Comparison of ENCODE assay signal across 8 cellular contexts in the genomic region with DNA sequence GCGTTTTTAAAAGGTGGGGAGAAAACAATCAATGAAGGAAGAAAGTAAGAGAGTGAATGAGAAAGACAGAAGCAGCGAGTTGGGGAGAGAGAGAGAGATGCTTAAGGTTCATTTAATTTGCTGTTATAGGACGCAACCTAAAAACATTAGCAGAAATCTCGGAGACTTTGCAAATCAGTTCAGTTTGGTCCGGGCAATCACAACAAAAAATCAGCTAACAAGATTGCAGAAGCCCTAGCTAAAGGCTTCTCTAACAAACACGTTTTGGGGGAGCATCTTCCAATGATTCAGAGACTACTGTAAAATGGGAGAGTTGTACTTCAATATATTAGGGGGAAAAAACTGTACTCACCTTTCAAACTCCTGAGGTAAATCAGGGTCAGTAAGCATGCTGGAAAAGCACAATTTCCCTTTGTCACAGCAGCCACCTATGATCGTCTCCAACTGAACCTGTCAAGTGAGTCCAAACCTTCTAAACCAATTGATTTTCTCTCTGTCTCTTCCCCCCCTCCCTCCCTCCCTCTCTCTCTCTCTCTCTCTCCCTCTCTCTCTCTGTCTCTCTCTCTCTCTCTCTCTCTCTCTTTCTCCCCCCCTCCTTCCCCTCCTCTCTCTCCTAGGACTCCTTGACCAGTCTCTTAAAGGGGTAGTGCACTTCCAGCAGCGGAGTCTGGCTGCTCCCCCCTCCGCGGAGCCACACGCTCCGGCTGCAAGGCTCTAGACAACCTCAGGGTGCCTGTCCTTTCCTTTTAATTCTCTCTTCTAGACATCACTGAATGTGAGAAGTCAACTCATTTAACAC. TPM values are rescaled to one million over a fixed set of nuclear protein-coding genes. Genes with fewer than 3 reads are reported as not detected.
DNase-seq lines count a peak whose midpoint lies in the region; ATAC-seq and TF ChIP-seq lines count a peak whose summit lies in the region.

A gene (minus strand): TSS at position 459 of the 799 bp plus-strand sequence. CDS start 69 bp downstream, at position 390.

- H3K4me1 ChIP-seq in HUES64 (ENCODE audit: insufficient read depth, low read length): peaks cover 14% of the 10 kb centered on the region
- H3K4me1 ChIP-seq in heart right ventricle: peaks cover 0 to 6% (median 0%) of the 10 kb centered on the region in 9 donors
- no peaks in the 10 kb centered on the region for H3K4me1 ChIP-seq in psoas muscle
- no peaks in the 10 kb centered on the region for H3K4me1 ChIP-seq in CD4-positive, alpha-beta memory T cell (ENCODE audit: insufficient read depth, low read length)

- H3K27ac ChIP-seq in HUES64 (ENCODE audit: low read depth, low read length): no peak within 1 kb of the TSS
- peak within 1 kb of the TSS in 4 of 10 donors; percentile 9 to 56 (median 34) for H3K27ac ChIP-seq in heart right ventricle
- H3K27ac ChIP-seq in psoas muscle: no peak within 1 kb of the TSS
- H3K27ac ChIP-seq in CD4-positive, alpha-beta memory T cell (ENCODE audit: low read depth, low read length): no peak within 1 kb of the TSS

- no peak for TF ChIP-seq POLR2A in GM18505 (IDR thresholded peaks at IDR 0.05; ENCODE audit: borderline replicate concordance, extremely low read depth, insufficient read depth, insufficient read length)

- H3K9ac ChIP-seq in HUES64 (ENCODE audit: low read depth, low read length): peak within 1 kb of the TSS; percentile 58; the same call in 1 of the 2 replicates

- no peaks in the 10 kb centered on the region for H3K9me3 ChIP-seq in HUES64 (ENCODE audit: insufficient read depth, low read depth, low read length)
- no peaks in the 10 kb centered on the region for H3K9me3 ChIP-seq in heart right ventricle
- H3K9me3 ChIP-seq in psoas muscle: no peaks in the 10 kb centered on the region
- H3K9me3 ChIP-seq in CD4-positive, alpha-beta memory T cell (ENCODE audit: control insufficient read depth in 1 of 2, low read length in 2 of 2): no peaks in the 10 kb centered on the region

- H3K36me3 Mint-ChIP-seq in CD4-positive, alpha-beta memory T cell: no peaks in the 10 kb centered on the region

- TF ChIP-seq CTCF in heart right ventricle (IDR thresholded peaks at IDR 0.05) (no peak), psoas muscle (IDR thresholded peaks at IDR 0.05) (no peak)

- WGBS in HUES64: 18% methylated on average over 11 of the region's 12 CpGs
- WGBS in heart right ventricle, 2 donors: 11 to 16% methylated on average over 12 of the region's 12 CpGs
- WGBS in psoas muscle, 3 donors: 5 to 11% (median 6%) methylated on average over 12 of the region's 12 CpGs

- no peaks in the 10 kb centered on the region for H3K27me3 Mint-ChIP-seq in CD4-positive, alpha-beta memory T cell

- peak; percentile 73 for DNase-seq in SW480 (ENCODE audit: low spot score)
- peak; percentile 28 to 34 for DNase-seq in heart right ventricle
- DNase-seq in psoas muscle: peak; percentile 17 to 53
- DNase-seq in CD4-positive, alpha-beta memory T cell: no peak
- DNase-seq in NCI-H226: no peak
- no peak for DNase-seq in SIG-M5 (lab: John Stamatoyannopoulos, UW)

- H3K4me1 Mint-ChIP-seq in CD4-positive, alpha-beta memory T cell: no peaks in the 10 kb centered on the region

- peaks cover 0 to 1% (median 0%) of the 10 kb centered on the region in 8 donors for H3K9me3 Mint-ChIP-seq in CD4-positive, alpha-beta memory T cell

- no peak within 1 kb of the TSS for H3K4me3 Mint-ChIP-seq in CD4-positive, alpha-beta memory T cell

- POLR2A ChIA-PET in CD4-positive, alpha-beta memory T cell (lab: Charles Lee; ENCODE audit: partially characterized antibody): no interaction called here

- intact Hi-C loops in heart right ventricle (cut with DNase I) (no loop called here), psoas muscle (cut with DNase I) (no loop called here)
- intact Hi-C loops in CD4-positive, alpha-beta memory T cell (cut with micrococcal nuclease): no loop called here

- ATAC-seq in heart right ventricle: peak; percentile 91 to 98 (median 94)
- peak; percentile 37 to 81 (median 74) for ATAC-seq in psoas muscle
- no peak for ATAC-seq in GM18505 (IDR thresholded peaks at IDR 0.05; ENCODE audit: unreplicated experiment)

- H3K36me3 ChIP-seq in HUES64 (ENCODE audit: insufficient read depth, low read length) (no peaks in the 10 kb centered on the region), heart right ventricle (no peaks in the 10 kb centered on the region), psoas muscle (ENCODE audit: insufficient read depth in 1 of 2, low read depth in 1 of 2) (no peaks in the 10 kb centered on the region)
- no peaks in the 10 kb centered on the region for H3K36me3 ChIP-seq in CD4-positive, alpha-beta memory T cell (ENCODE audit: insufficient read depth, low read length)

- H3K27me3 ChIP-seq in HUES64 (ENCODE audit: insufficient read depth, low read length) (peaks cover 28% of the 10 kb centered on the region), heart right ventricle (peaks cover 0 to 44% (median 15%) of the 10 kb centered on the region in 7 donors), psoas muscle (ENCODE audit: insufficient read depth in 3 of 3, low read length in 2 of 3) (peaks cover 0 to 20% (median 0%) of the 10 kb centered on the region in 3 donors)
- no peaks in the 10 kb centered on the region for H3K27me3 ChIP-seq in CD4-positive, alpha-beta memory T cell (ENCODE audit: insufficient read depth, low read length)

- H3K4me3 ChIP-seq in HUES64 (ENCODE audit: low read length) (peak within 1 kb of the TSS; percentile 68), heart right ventricle (peak within 1 kb of the TSS; percentile 16 to 56 (median 48)), psoas muscle (peak within 1 kb of the TSS; percentile 57)
- H3K4me3 ChIP-seq in CD4-positive, alpha-beta memory T cell (ENCODE audit: low read length in 2 of 2): no peak within 1 kb of the TSS

- no peak within 1 kb of the TSS for H3K27ac Mint-ChIP-seq in CD4-positive, alpha-beta memory T cell

- CTCF ChIA-PET in CD4-positive, alpha-beta memory T cell (lab: Charles Lee; ENCODE audit: partially characterized antibody): no interaction called here

RNA-seq across cellular contexts. Expression of the gene that starts here (rescaled TPM):
- 2.4 TPM for polyA plus RNA-seq in HUES64 (2013, experiment 1 of 2)
- polyA plus RNA-seq in HUES64 (2013, experiment 2 of 2): 8.0 TPM
- total RNA-seq in heart right ventricle (1 to 10 TPM; 1.8 to 4.3 (median 2.5) TPM), psoas muscle (1 to 10 TPM in 3 of 4 donors, under 1 TPM in 1; 0.47 to 2.9 (median 2.0) TPM)
- polyA plus RNA-seq in heart right ventricle (under 1 TPM; 0.17 to 0.66 TPM), psoas muscle (under 1 TPM; 0.17 to 0.39 (median 0.22) TPM)
- not detected for total RNA-seq in CD4-positive, alpha-beta memory T cell
- under 1 TPM in 1 of 2 donors, not detected in 1; 0.29 TPM for polyA plus RNA-seq in CD4-positive, alpha-beta memory T cell

Comparison
In these comparisons a context has a peak if more than half of its experiments do, and no peak if none do; other contexts are left out.
1. H3K4me3 ChIP-seq: peak in HUES64 (single experiment), heart right ventricle (10 of 10) and psoas muscle (single experiment); none in CD4-positive, alpha-beta memory T cell (0 of 2).
2. DNase-seq: peak in SW480 (single experiment), heart right ventricle (2 of 2) and psoas muscle (2 of 2); none in CD4-positive, alpha-beta memory T cell (0 of 5), NCI-H226 (single experiment) and SIG-M5 (single experiment).